ENCODE assay signal across 17 cellular contexts in genomic region chr3:66092175-66092990, GRCh38. TPM values are rescaled to one million over a fixed set of nuclear protein-coding genes. Genes with fewer than 3 reads are reported as not detected.
A peak's percentile ranks its signal among the peaks of the same experiment; 100 is the strongest.
DNase-seq lines count a peak whose midpoint lies in the region; ATAC-seq and TF ChIP-seq lines count a peak whose summit lies in the region.
"Had no signal": no experiment of that assay in that cellular context is flagged by ENCODE, and none has a peak within 500 bp of the region (broad histone marks: within the 10 kb centered on the region; RNA-seq: fewer than 3 reads in every experiment).

No MANE protein-coding gene starts in this region.

- no peaks in the 10 kb centered on the region for H3K4me1 ChIP-seq in foreskin keratinocyte
- H3K4me1 ChIP-seq: BLaER1 had no signal

- H3K27ac ChIP-seq in foreskin keratinocyte, result no peak overlapping the region
- H3K27ac ChIP-seq: BLaER1 had no signal

- no peak for TF ChIP-seq CTCF in foreskin keratinocyte (conservative IDR thresholded peaks at IDR 0.05)

- H3K27me3 ChIP-seq in foreskin keratinocyte, result no peaks in the 10 kb centered on the region
- H3K27me3 ChIP-seq: BLaER1, MG63 had no signal

- DNase-seq in GM04503 (ENCODE audit: low read depth) (peak; percentile 31), amniotic epithelial cell (ENCODE audit: low read depth) (peak; percentile 18), left kidney (ENCODE audit: low read depth, low spot score) (peak; percentile 46), stromal cell of bone marrow (ENCODE audit: low read depth) (peak; percentile 20), mucosa of gallbladder (ENCODE audit: low spot score) (no peak), foreskin keratinocyte (no peak)
- DNase-seq: CD8-positive, alpha-beta memory T cell; H9; MG63; NCI-H1105 treated with DMSO at 0.1 percent for 48 hours; NCI-H187; NCI-H446; SHP77 had no signal

- ATAC-seq in HG03521 (IDR thresholded peaks at IDR 0.05; ENCODE audit: unreplicated experiment) (no peak), HG03378 (IDR thresholded peaks at IDR 0.05; ENCODE audit: unreplicated experiment) (no peak), foreskin keratinocyte (no peak)
- ATAC-seq: Panc1 had no signal

RNA-seq across cellular contexts. Expression of gene MAGI1, which starts 53.7 kb away (rescaled TPM):
- total RNA-seq in mucosa of gallbladder (87.4 TPM), foreskin keratinocyte (9.6 and 11.2 TPM in 2 replicates)
- polyA plus RNA-seq in foreskin keratinocyte, result 1.3 TPM in 2 replicates
- polyA plus RNA-seq: CD8-positive, alpha-beta memory T cell had no signal

Comparison
In these comparisons a context has a peak if more than half of its experiments do, and no peak if none do; other contexts are left out.
1. DNase-seq: peak in GM04503 (single experiment), amniotic epithelial cell (single experiment), left kidney (single experiment) and stromal cell of bone marrow (single experiment); none in mucosa of gallbladder (single experiment) and foreskin keratinocyte (0 of 2).